19 cellular contexts compared by ENCODE assay signal in the genomic region with DNA sequence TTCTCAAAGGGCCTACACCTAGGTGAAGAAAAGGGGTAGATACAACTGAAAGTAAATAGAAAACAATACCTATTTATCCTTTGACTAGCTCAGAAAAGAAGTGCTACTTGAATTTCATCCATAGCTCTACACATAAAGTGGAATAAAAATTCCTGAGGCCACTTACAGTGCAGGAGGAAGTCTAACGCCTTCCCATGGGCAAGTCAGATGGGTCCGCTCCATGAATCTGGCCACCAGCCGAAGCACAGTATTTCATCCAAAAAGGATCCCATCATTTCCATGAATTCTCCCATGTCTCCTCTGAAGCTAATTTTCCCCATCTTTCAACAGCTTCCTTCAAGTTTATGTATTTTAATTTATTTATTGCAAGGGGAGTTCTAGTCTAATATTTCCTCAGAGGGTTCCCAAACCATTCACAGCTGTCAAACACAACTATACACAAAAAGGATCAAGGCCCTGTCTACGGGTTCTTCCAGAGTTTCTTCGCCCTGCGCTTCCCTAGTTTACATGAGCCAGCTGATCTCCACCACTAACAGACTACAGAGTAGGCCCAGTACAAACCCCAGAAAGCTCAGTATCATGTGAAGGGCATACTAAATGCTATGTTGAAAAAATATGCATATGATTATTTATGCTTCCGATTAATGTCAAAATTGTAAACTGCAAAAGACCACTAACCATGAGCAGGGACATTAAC.
DNase-seq lines count a peak whose midpoint lies in the region; ATAC-seq and TF ChIP-seq lines count a peak whose summit lies in the region.
"Had no signal": no experiment of that assay in that cellular context is flagged by ENCODE, and none has a peak within 500 bp of the region (broad histone marks: within the 10 kb centered on the region; RNA-seq: fewer than 3 reads in every experiment).

No MANE protein-coding gene starts in this region.

- H3K36me3 ChIP-seq in heart right ventricle (no peaks in the 10 kb centered on the region), left lung (no peaks in the 10 kb centered on the region), suprapubic skin (no peaks in the 10 kb centered on the region)
- H3K36me3 ChIP-seq: MG63 had no signal

- no peak for TF ChIP-seq POLR2A in suprapubic skin (IDR thresholded peaks at IDR 0.05)

- H3K4me1 ChIP-seq in heart right ventricle = peaks cover 0 to 73% (median 22%) of the 10 kb centered on the region in 9 donors
- H3K4me1 ChIP-seq in left lung = peaks cover 3 to 24% of the 10 kb centered on the region in 2 donors
- peaks cover 7% of the 10 kb centered on the region for H3K4me1 ChIP-seq in suprapubic skin

- H3K27me3 ChIP-seq in heart right ventricle (no peaks in the 10 kb centered on the region), left lung (no peaks in the 10 kb centered on the region), suprapubic skin (no peaks in the 10 kb centered on the region)
- H3K27me3 ChIP-seq: MG63 had no signal

- H3K9me3 ChIP-seq in heart right ventricle (no peaks in the 10 kb centered on the region), left lung (no peaks in the 10 kb centered on the region), suprapubic skin (no peaks in the 10 kb centered on the region)
- H3K9me3 ChIP-seq: A549, MG63 had no signal

- DNase-seq in cerebellum (ENCODE audit: low spot score) (peak; percentile 68), heart right ventricle (no peak), left lung (no peak), suprapubic skin (ENCODE audit: low spot score in 2 of 2) (no peak), omental fat pad (ENCODE audit: low spot score) (no peak), NCI-H748 (lab: John Stamatoyannopoulos, UW; ENCODE audit: unreplicated experiment) (no peak)
- DNase-seq in activated naive CD4-positive, alpha-beta T cell treated with Interleukin-2 at 50 U/mL for 16 hours = no peak
- DNase-seq: EL; GM23248; H9; MG63; NCI-H1694 treated with DMSO at 0.1 percent for 48 hours; NCI-H2081 treated with DMSO at 0.1 percent for 48 hours; NK-92 treated with Interleukin-12 subunit alpha and Interleukin-12 subunit beta, amount 100 ng/mL, for 24 hours had no signal

- WGBS in heart right ventricle, 2 donors = 71 to 80% methylated on average over 7 of the region's 7 CpGs
- WGBS in suprapubic skin = 69% methylated on average over 7 of the region's 7 CpGs

- intact Hi-C loops in heart right ventricle (cut with DNase I) (no loop called here), left lung (cut with DNase I) (no loop called here)

- H3K27ac ChIP-seq in heart right ventricle (peak overlapping the region in 2 of 10 donors; percentile 42 to 61), left lung (peak overlapping the region in 1 of 2 donors; percentile 34), suprapubic skin (peak overlapping the region; percentile 28)
- H3K27ac ChIP-seq: A549, GM23248, HL-60, RWPE1 had no signal

- no peak for TF ChIP-seq CTCF in heart right ventricle (IDR thresholded peaks at IDR 0.05)
- TF ChIP-seq CTCF in left lung (IDR thresholded peaks at IDR 0.05) = no peak
- TF ChIP-seq CTCF in suprapubic skin (IDR thresholded peaks at IDR 0.05) = no peak
- no peak for TF ChIP-seq CTCF in omental fat pad (IDR thresholded peaks at IDR 0.05)

- ATAC-seq in heart right ventricle (peak in 6 of 8 donors; percentile 24 to 56 (median 36)), left lung (peak; percentile 65), omental fat pad (ENCODE audit: low FRiP score) (no peak), HG02798 (IDR thresholded peaks at IDR 0.05; ENCODE audit: poor library complexity, unreplicated experiment) (no peak)
- ATAC-seq: K562 had no signal

- H3K4me3 ChIP-seq in heart right ventricle = no peak overlapping the region
- no peak overlapping the region for H3K4me3 ChIP-seq in left lung
- H3K4me3 ChIP-seq in suprapubic skin = no peak overlapping the region
- H3K4me3 ChIP-seq: A549, GM23248, K562, MG63 had no signal

- TF ChIP-seq EP300 in suprapubic skin (IDR thresholded peaks at IDR 0.05) = no peak

Comparison
In these comparisons a context has a peak if more than half of its experiments do, and no peak if none do; other contexts are left out.
1. ATAC-seq: peak in heart right ventricle (6 of 8) and left lung (single experiment); none in omental fat pad (single experiment) and HG02798 (single experiment).